In the genomic region with DNA sequence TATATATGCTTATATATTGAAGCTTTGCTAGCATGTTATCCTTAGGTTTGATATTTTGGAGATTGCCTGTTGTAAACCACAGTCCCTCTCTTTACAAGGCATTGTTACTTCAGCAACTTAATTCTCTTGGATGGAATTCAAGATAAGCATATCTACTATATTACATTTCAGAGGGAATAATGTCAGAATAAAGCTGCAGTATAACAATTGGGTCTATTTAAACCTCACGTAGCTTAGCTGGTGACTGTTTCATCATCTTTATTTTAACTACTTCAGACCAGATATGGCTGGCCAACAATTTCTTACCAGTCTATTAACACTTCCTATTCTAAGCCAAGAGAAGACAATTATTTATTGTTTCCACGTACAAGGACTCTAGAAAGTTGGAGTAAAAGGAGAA, we compare ENCODE assay signal across 23 cellular contexts. TPM values are rescaled to one million over a fixed set of nuclear protein-coding genes. Genes with fewer than 3 reads are reported as not detected.
A peak's percentile ranks its signal among the peaks of the same experiment; 100 is the strongest.
DNase-seq lines count a peak whose midpoint lies in the region; FAIRE-seq and TF ChIP-seq lines count a peak whose summit lies in the region.
"Had no signal": no experiment of that assay in that cellular context is flagged by ENCODE, and none has a peak within 500 bp of the region (broad histone marks: within the 10 kb centered on the region; RNA-seq: fewer than 3 reads in every experiment).

No MANE protein-coding gene starts in this region.

- H3K27ac ChIP-seq in osteoblast (ENCODE audit: low read depth, low read length): no peak overlapping the region
- H3K27ac ChIP-seq: BLaER1, Peyer's patch, SJCRH30 had no signal

- DNase-seq in adipocyte (ENCODE audit: low read depth) (peak; percentile 71), fibroblast of the aortic adventitia (ENCODE audit: low read depth) (peak; percentile 68), osteoblast (ENCODE audit: insufficient read length, low spot score, missing footprints) (peak; percentile 67), NOMO-1 treated with dmso at 0.1 percent for 144 hours (lab: John Stamatoyannopoulos, UW; ENCODE audit: unreplicated experiment) (no peak), NCI-H2107 treated with DMSO at 0.1 percent for 48 hours (lab: John Stamatoyannopoulos, UW; ENCODE audit: unreplicated experiment) (no peak), GM12892 (ENCODE audit: insufficient read length) (no peak), AML-193 (lab: John Stamatoyannopoulos, UW) (no peak)
- DNase-seq: Calu3; CD4-positive, alpha-beta memory T cell; DMS153; KG1; NCI-H1092 treated with DMSO at 0.1 percent for 48 hours; NCI-H146; NCI-H2029; NCI-H226; NCI-H510A treated with DMSO at 0.1 percent for 48 hours; NCI-H774; Peyer's patch; SJCRH30 had no signal

- TF ChIP-seq CTCF in fibroblast of the aortic adventitia (IDR thresholded peaks at IDR 0.05; ENCODE audit: insufficient read depth, low read length) (no peak), osteoblast (IDR thresholded peaks at IDR 0.05; ENCODE audit: extremely low read depth, low read depth, low read length) (no peak)

- no peaks in the 10 kb centered on the region for H3K9me3 ChIP-seq in adipocyte (ENCODE audit: control insufficient read depth, low read length)
- H3K9me3 ChIP-seq in osteoblast (ENCODE audit: low read depth, low read length): no peaks in the 10 kb centered on the region
- H3K9me3 ChIP-seq: BLaER1, HAP-1, Peyer's patch, SJCRH30 had no signal

- H2AFZ ChIP-seq in osteoblast (ENCODE audit: low read length): no peak overlapping the region
- H2AFZ ChIP-seq: GM23338 had no signal

- no peaks in the 10 kb centered on the region for H3K27me3 ChIP-seq in adipocyte (replicated peaks; ENCODE audit: control insufficient read depth, insufficient read depth, low read length)
- H3K27me3 ChIP-seq in osteoblast (ENCODE audit: insufficient read depth, low read length): no peaks in the 10 kb centered on the region
- H3K27me3 ChIP-seq: BLaER1, Peyer's patch, SJCRH30 had no signal

- FAIRE-seq in GM12892 (lab: Jason Lieb, UNC): no peak
- FAIRE-seq: GM12891 had no signal

- no peak overlapping the region for H3K4me3 ChIP-seq in adipocyte (ENCODE audit: low read length)
- no peak overlapping the region for H3K4me3 ChIP-seq in fibroblast of the aortic adventitia (ENCODE audit: low read depth, low read length)
- no peak overlapping the region for H3K4me3 ChIP-seq in osteoblast (ENCODE audit: insufficient read depth, low read length)
- H3K4me3 ChIP-seq: BLaER1, GM23338, HAP-1, Peyer's patch, SJCRH30 had no signal

- H3K4me1 ChIP-seq in adipocyte (ENCODE audit: control insufficient read depth, insufficient read depth, low read length) (no peaks in the 10 kb centered on the region), osteoblast (ENCODE audit: insufficient read depth, low read length) (no peaks in the 10 kb centered on the region)
- H3K4me1 ChIP-seq: BLaER1, HAP-1, Peyer's patch, SJCRH30 had no signal

- no peaks in the 10 kb centered on the region for H3K79me2 ChIP-seq in osteoblast (ENCODE audit: insufficient read depth, low read length)

- H3K9ac ChIP-seq in adipocyte (ENCODE audit: low read length): no peak overlapping the region
- H3K9ac ChIP-seq: BLaER1 had no signal

- H3K36me3 ChIP-seq in adipocyte (ENCODE audit: control insufficient read depth, insufficient read depth, low read length, severe bottlenecking) (peaks cover 19% of the 10 kb centered on the region), osteoblast (ENCODE audit: insufficient read depth, low read length) (peaks cover 4% of the 10 kb centered on the region)

- no peaks in the 10 kb centered on the region for H4K20me1 ChIP-seq in osteoblast (ENCODE audit: insufficient read depth, low read length)
- H4K20me1 ChIP-seq: BLaER1 had no signal

- no peak overlapping the region for H3K4me2 ChIP-seq in osteoblast (ENCODE audit: insufficient read depth, low read length)
- H3K4me2 ChIP-seq: BLaER1, GM23338 had no signal

- no peak for TF ChIP-seq POLR2A in GM12892 (IDR thresholded peaks at IDR 0.05; ENCODE audit: low read depth, low read length)

RNA-seq across cellular contexts. Expression of gene ZCCHC10, which starts 27.1 kb away (rescaled TPM):
- 7.8 and 14.4 TPM in 2 replicates for total RNA-seq in fibroblast of the aortic adventitia (ENCODE audit: low replicate concordance)
- total RNA-seq in osteoblast: 7.7 and 12.3 TPM in 2 replicates
- 27.7 TPM for polyA plus RNA-seq in GM12892 (2012; ENCODE audit: missing spikeins)

RNA-seq across cellular contexts. Expression of gene AFF4, which starts 35.8 kb away (rescaled TPM):
- total RNA-seq in fibroblast of the aortic adventitia (ENCODE audit: low replicate concordance) (43.2 and 87.7 TPM in 2 replicates), osteoblast (79.0 and 83.2 TPM in 2 replicates)
- polyA plus RNA-seq in GM12892 (2012; ENCODE audit: missing spikeins): 13.6 TPM

RNA-seq across cellular contexts. Expression of gene HSPA4, which starts 52.6 kb away (rescaled TPM):
- 128 and 169 TPM in 2 replicates for total RNA-seq in fibroblast of the aortic adventitia (ENCODE audit: low replicate concordance)
- total RNA-seq in osteoblast: 125 and 135 TPM in 2 replicates
- 68.6 TPM for polyA plus RNA-seq in GM12892 (2012; ENCODE audit: missing spikeins)

Comparison
In these comparisons a context has a peak if more than half of its experiments do, and no peak if none do; other contexts are left out.
1. DNase-seq: peak in adipocyte (single experiment), fibroblast of the aortic adventitia (single experiment) and osteoblast (single experiment); none in NOMO-1 treated with dmso at 0.1 percent for 144 hours (single experiment), NCI-H2107 treated with DMSO at 0.1 percent for 48 hours (single experiment), GM12892 (single experiment) and AML-193 (0 of 2).